2 cellular contexts compared by ENCODE assay signal in genomic region chr1:243731974-243732373, GRCh38.
TF ChIP-seq lines count a peak whose summit lies in the region.

No MANE protein-coding gene starts in this region.

TF ChIP-seq in IMR-90, 13 proteins besides CTCF, POLR2A, EP300 and RAD21 (continued from another document):
- no peak for TF ChIP-seq USF2 (IDR thresholded peaks at IDR 0.05; ENCODE audit: low read depth, low read length)
- no peak for TF ChIP-seq ELK1 (IDR thresholded peaks at IDR 0.05; ENCODE audit: borderline replicate concordance, low read depth, low read length)
- TF ChIP-seq SMC3 (IDR thresholded peaks at IDR 0.05; ENCODE audit: low read depth, low read length) = no peak
- TF ChIP-seq MXI1 (IDR thresholded peaks at IDR 0.05; ENCODE audit: borderline replicate concordance, low read depth, low read length) = no peak
- TF ChIP-seq CHD1 (IDR thresholded peaks at IDR 0.05; ENCODE audit: low read depth, low read length) = no peak
- TF ChIP-seq BHLHE40 (IDR thresholded peaks at IDR 0.05; ENCODE audit: low read depth, low read length) = no peak
- no peak for TF ChIP-seq MAZ (IDR thresholded peaks at IDR 0.05; ENCODE audit: borderline replicate concordance, low read depth, low read length)

TF ChIP-seq in WTC11, 78 proteins besides CTCF, POLR2A, EP300 and RAD21 (continued from another document):
- no peak for TF ChIP-seq ZSCAN18 (CRISPR knock-in tag; IDR thresholded peaks at IDR 0.05)
- TF ChIP-seq, protein P1, sequence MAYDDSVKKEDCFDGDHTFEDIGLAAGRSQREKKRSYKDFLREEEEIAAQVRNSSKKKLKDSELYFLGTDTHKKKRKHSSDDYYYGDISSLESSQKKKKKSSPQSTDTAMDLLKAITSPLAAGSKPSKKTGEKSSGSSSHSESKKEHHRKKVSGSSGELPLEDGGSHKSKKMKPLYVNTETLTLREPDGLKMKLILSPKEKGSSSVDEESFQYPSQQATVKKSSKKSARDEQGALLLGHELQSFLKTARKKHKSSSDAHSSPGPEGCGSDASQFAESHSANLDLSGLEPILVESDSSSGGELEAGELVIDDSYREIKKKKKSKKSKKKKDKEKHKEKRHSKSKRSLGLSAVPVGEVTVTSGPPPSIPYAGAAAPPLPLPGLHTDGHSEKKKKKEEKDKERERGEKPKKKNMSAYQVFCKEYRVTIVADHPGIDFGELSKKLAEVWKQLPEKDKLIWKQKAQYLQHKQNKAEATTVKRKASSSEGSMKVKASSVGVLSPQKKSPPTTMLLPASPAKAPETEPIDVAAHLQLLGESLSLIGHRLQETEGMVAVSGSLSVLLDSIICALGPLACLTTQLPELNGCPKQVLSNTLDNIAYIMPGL (CRISPR knock-in tag; IDR thresholded peaks at IDR 0.05) = no peak
- no peak for TF ChIP-seq TP53 (CRISPR knock-in tag; IDR thresholded peaks at IDR 0.05)
- TF ChIP-seq CBFB (CRISPR knock-in tag; IDR thresholded peaks at IDR 0.05; ENCODE audit: low read depth) = no peak
- TF ChIP-seq ZNF138 (CRISPR knock-in tag; conservative IDR thresholded peaks at IDR 0.05) = no peak
- TF ChIP-seq MXD4 (CRISPR knock-in tag; IDR thresholded peaks at IDR 0.05; ENCODE audit: borderline replicate concordance) = no peak
- no peak for TF ChIP-seq MYBL2 (CRISPR knock-in tag; IDR thresholded peaks at IDR 0.05)
- TF ChIP-seq FOXP1 (CRISPR knock-in tag; IDR thresholded peaks at IDR 0.05; ENCODE audit: borderline replicate concordance) = no peak
- no peak for TF ChIP-seq NR1H2 (CRISPR knock-in tag; IDR thresholded peaks at IDR 0.05)
- TF ChIP-seq, protein P2, sequence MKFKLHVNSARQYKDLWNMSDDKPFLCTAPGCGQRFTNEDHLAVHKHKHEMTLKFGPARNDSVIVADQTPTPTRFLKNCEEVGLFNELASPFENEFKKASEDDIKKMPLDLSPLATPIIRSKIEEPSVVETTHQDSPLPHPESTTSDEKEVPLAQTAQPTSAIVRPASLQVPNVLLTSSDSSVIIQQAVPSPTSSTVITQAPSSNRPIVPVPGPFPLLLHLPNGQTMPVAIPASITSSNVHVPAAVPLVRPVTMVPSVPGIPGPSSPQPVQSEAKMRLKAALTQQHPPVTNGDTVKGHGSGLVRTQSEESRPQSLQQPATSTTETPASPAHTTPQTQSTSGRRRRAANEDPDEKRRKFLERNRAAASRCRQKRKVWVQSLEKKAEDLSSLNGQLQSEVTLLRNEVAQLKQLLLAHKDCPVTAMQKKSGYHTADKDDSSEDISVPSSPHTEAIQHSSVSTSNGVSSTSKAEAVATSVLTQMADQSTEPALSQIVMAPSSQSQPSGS (CRISPR knock-in tag; IDR thresholded peaks at IDR 0.05; ENCODE audit: borderline replicate concordance, low read depth) = no peak
- TF ChIP-seq GTF2I (CRISPR knock-in tag; conservative IDR thresholded peaks at IDR 0.05) = no peak
- TF ChIP-seq AFF4 (CRISPR knock-in tag; IDR thresholded peaks at IDR 0.05; ENCODE audit: borderline replicate concordance) = no peak
- no peak for TF ChIP-seq ATF1 (CRISPR knock-in tag; IDR thresholded peaks at IDR 0.05)
- TF ChIP-seq ZNF671 (CRISPR knock-in tag; IDR thresholded peaks at IDR 0.05) = no peak
- TF ChIP-seq KAT7 (CRISPR knock-in tag; IDR thresholded peaks at IDR 0.05; ENCODE audit: borderline replicate concordance) = no peak
- TF ChIP-seq IRF2 (CRISPR knock-in tag; IDR thresholded peaks at IDR 0.05; ENCODE audit: borderline replicate concordance, low read depth) = no peak
- TF ChIP-seq, protein P3, sequence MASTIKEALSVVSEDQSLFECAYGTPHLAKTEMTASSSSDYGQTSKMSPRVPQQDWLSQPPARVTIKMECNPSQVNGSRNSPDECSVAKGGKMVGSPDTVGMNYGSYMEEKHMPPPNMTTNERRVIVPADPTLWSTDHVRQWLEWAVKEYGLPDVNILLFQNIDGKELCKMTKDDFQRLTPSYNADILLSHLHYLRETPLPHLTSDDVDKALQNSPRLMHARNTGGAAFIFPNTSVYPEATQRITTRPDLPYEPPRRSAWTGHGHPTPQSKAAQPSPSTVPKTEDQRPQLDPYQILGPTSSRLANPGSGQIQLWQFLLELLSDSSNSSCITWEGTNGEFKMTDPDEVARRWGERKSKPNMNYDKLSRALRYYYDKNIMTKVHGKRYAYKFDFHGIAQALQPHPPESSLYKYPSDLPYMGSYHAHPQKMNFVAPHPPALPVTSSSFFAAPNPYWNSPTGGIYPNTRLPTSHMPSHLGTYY (CRISPR knock-in tag; IDR thresholded peaks at IDR 0.05) = no peak
TF ChIP-seq in WTC11: peak in this region for 0.
